In genomic region chr19:55253842-55254624, GRCh38 we compare ENCODE assay signal across 8 cellular contexts. TPM values are rescaled to one million over a fixed set of nuclear protein-coding genes. Genes with fewer than 3 reads are reported as not detected.
DNase-seq lines count a peak whose midpoint lies in the region; ATAC-seq, FAIRE-seq and TF ChIP-seq lines count a peak whose summit lies in the region.

No MANE protein-coding gene starts in this region.

- no peak for FAIRE-seq in kidney (lab: Jason Lieb, UNC)

- H3K9ac ChIP-seq in kidney (ENCODE audit: low read length in 2 of 2), result no peak overlapping the region

- no peak overlapping the region for H3K4me3 ChIP-seq in kidney (ENCODE audit: low read length in 2 of 2)
- H3K4me3 ChIP-seq in stomach, result peak overlapping the region; percentile 20 to 90 (median 49)

- TF ChIP-seq EP300 in stomach (IDR thresholded peaks at IDR 0.05), result no peak

- WGBS in stomach, 5 donors, result 58 to 70% (median 69%) methylated on average over 23 of the region's 23 CpGs

- no peaks in the 10 kb centered on the region for H3K27me3 ChIP-seq in stomach

- no peak overlapping the region for H3K27ac Mint-ChIP-seq in chondrocyte (ENCODE audit: unreplicated experiment)

- H3K4me3 Mint-ChIP-seq in chondrocyte (ENCODE audit: unreplicated experiment), result no peak overlapping the region

- intact Hi-C loops in kidney (cut with DNase I) (no loop called here), stomach (cut with DNase I; ENCODE audit: low total_unique reads) (no loop called here)

- H3K9me3 ChIP-seq in kidney (ENCODE audit: control insufficient read depth in 1 of 2, low read length in 2 of 2) (no peaks in the 10 kb centered on the region), stomach (no peaks in the 10 kb centered on the region)

- H3K36me3 ChIP-seq in kidney (ENCODE audit: control insufficient read depth in 1 of 2, insufficient read depth in 2 of 2, low read length in 2 of 2) (no peaks in the 10 kb centered on the region), stomach (peaks cover 0 to 17% (median 11%) of the 10 kb centered on the region in 4 donors)

- no peaks in the 10 kb centered on the region for H3K9me3 Mint-ChIP-seq in chondrocyte (ENCODE audit: low read depth)

- DNase-seq in GDM1 (lab: John Stamatoyannopoulos, UW), result peak; percentile 82
- peak; percentile 83 for DNase-seq in NCI-H69 (lab: John Stamatoyannopoulos, UW)
- peak; percentile 43 for DNase-seq in activated T-cell treated with anti-CD3 and anti-CD28 coated beads for 4 hours
- peak; percentile 76 for DNase-seq in kidney
- peak; percentile 45 for DNase-seq in stomach
- no peak for DNase-seq in SW 1271 (lab: John Stamatoyannopoulos, UW)
- DNase-seq in chondrocyte (ENCODE audit: low spot score), result no peak

- peak overlapping the region in 1 of 2 donors; percentile 34 for H3K27ac ChIP-seq in kidney (ENCODE audit: low read depth in 2 of 2, low read length in 2 of 2)
- peak overlapping the region; percentile 22 to 93 (median 74) for H3K27ac ChIP-seq in stomach

- peaks cover 1% of the 10 kb centered on the region for H3K36me3 Mint-ChIP-seq in chondrocyte (ENCODE audit: low read depth)

- peaks cover 18 to 35% of the 10 kb centered on the region in 2 donors for H3K4me1 ChIP-seq in kidney (ENCODE audit: control insufficient read depth in 1 of 2, insufficient read depth in 1 of 2, low read depth in 1 of 2, low read length in 2 of 2)
- H3K4me1 ChIP-seq in stomach, result peaks cover 63 to 89% (median 88%) of the 10 kb centered on the region in 4 donors

- no peak for TF ChIP-seq CTCF in kidney (IDR thresholded peaks at IDR 0.05; ENCODE audit: borderline replicate concordance, extremely low read depth, insufficient read depth)
- TF ChIP-seq CTCF in stomach (IDR thresholded peaks at IDR 0.05), result no peak
- no peak for TF ChIP-seq CTCF in chondrocyte (IDR thresholded peaks at IDR 0.05)

- H3K27me3 Mint-ChIP-seq in chondrocyte (ENCODE audit: low read depth), result no peaks in the 10 kb centered on the region

- H3K4me1 Mint-ChIP-seq in chondrocyte (ENCODE audit: low read depth), result peaks cover 42% of the 10 kb centered on the region

- peak; percentile 42 for ATAC-seq in GM21619 (IDR thresholded peaks at IDR 0.05; ENCODE audit: unreplicated experiment)

- TF ChIP-seq POLR2A in stomach (IDR thresholded peaks at IDR 0.05), result no peak

RNA-seq across cellular contexts. Expression of gene PPP6R1, which starts 4.8 kb away (rescaled TPM):
- 61.6 TPM for total RNA-seq in kidney
- polyA plus RNA-seq in kidney (ENCODE audit: insufficient read depth, low read depth, low replicate concordance), result 30.6 TPM
- total RNA-seq in stomach, result 100 to 1,000 TPM in 1 of 5 donors, 10 to 100 TPM in 4; 36.9 to 112 (median 79.9) TPM
- polyA plus RNA-seq in stomach, result 10 to 100 TPM; 19.5 to 33.6 (median 24.4) TPM
- 47.6 to 58.4 TPM (median 49.9 TPM) in 3 replicates for total RNA-seq in chondrocyte

RNA-seq across cellular contexts. Expression of gene TMEM86B, which starts 25.5 kb away (rescaled TPM):
- total RNA-seq in kidney (3.3 TPM), stomach (10 to 100 TPM in 2 of 5 donors, 1 to 10 TPM in 2, under 1 TPM in 1; 0.29 to 47.8 (median 4.9) TPM), chondrocyte (1.4 to 1.5 TPM (median 1.4 TPM) in 3 replicates)
- polyA plus RNA-seq in kidney (ENCODE audit: insufficient read depth, low read depth, low replicate concordance) (4.6 TPM), stomach (10 to 100 TPM in 2 of 3 donors, 1 to 10 TPM in 1; 9.1 to 12.4 (median 10.4) TPM)

RNA-seq across cellular contexts. Expression of gene HSPBP1, which starts 25.9 kb away (rescaled TPM):
- 37.6 TPM for total RNA-seq in kidney
- polyA plus RNA-seq in kidney (ENCODE audit: insufficient read depth, low read depth, low replicate concordance), result 55.9 TPM
- total RNA-seq in stomach, result 10 to 100 TPM in 3 of 5 donors, 1 to 10 TPM in 2; 5.3 to 69.2 (median 14.9) TPM
- polyA plus RNA-seq in stomach, result 10 to 100 TPM; 27.5 to 40.2 (median 32.6) TPM
- 22.7 to 30.3 TPM (median 24.2 TPM) in 3 replicates for total RNA-seq in chondrocyte

RNA-seq across cellular contexts. Expression of gene BRSK1, which starts 29.8 kb away (rescaled TPM):
- total RNA-seq in kidney (6.5 TPM), stomach (10 to 100 TPM in 2 of 5 donors, 1 to 10 TPM in 1, not detected in 2; 5.7 to 67.7 (median 45.1) TPM), chondrocyte (14.0 to 15.9 TPM (median 15.3 TPM) in 3 replicates)
- polyA plus RNA-seq in kidney (ENCODE audit: insufficient read depth, low read depth, low replicate concordance) (1.4 TPM), stomach (1 to 10 TPM; 1.5 to 5.0 (median 2.4) TPM)

RNA-seq across cellular contexts. Expression of gene PTPRH, which starts 44.7 kb away (rescaled TPM):
- total RNA-seq in kidney (2.8 TPM), stomach (10 to 100 TPM; 34.9 to 83.9 (median 52.5) TPM), chondrocyte (0.42 to 0.54 TPM in 2 of 3 replicates, not detected in the other)
- polyA plus RNA-seq in kidney (ENCODE audit: insufficient read depth, low read depth, low replicate concordance) (not detected), stomach (10 to 100 TPM in 2 of 3 donors, 1 to 10 TPM in 1; 5.3 to 22.5 (median 17.3) TPM)

Comparison
In these comparisons a context has a peak if more than half of its experiments do, and no peak if none do; other contexts are left out.
1. DNase-seq: peak in GDM1 (single experiment), NCI-H69 (single experiment), activated T-cell treated with anti-CD3 and anti-CD28 coated beads for 4 hours (single experiment), kidney (single experiment) and stomach (single experiment); none in SW 1271 (0 of 2) and chondrocyte (single experiment).
2. H3K4me3 ChIP-seq: peak in stomach (4 of 4); none in kidney (0 of 2).